ENCODE assay signal across 32 cellular contexts in the genomic region with DNA sequence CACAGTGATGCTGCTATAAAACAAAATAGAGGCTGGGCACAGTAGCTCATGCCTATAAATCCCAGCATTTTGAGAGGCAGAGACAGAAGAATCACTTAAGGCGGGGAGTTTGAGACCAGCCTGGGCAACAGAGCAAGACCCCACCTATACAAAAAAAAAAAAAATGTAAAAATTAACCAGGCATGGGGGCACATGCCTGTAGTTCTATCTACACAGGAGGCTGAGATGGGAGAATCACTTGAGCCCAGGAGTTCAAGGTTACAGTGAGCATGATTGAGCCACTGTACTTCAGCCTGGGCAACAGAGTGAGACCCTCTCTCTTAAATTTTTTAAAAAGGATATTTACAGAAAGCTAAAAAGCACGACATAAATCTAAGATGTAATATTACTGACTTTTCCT.
"Had no signal": no experiment of that assay in that cellular context is flagged by ENCODE, and none has a peak within 500 bp of the region (broad histone marks: within the 10 kb centered on the region; RNA-seq: fewer than 3 reads in every experiment).

No MANE protein-coding gene starts in this region.

- H3K27ac Mint-ChIP-seq: natural killer cell treated with Interleukin-12 subunit alpha and Interleukin-12 subunit beta and Interleukin-15 and Interleukin-18, amount 100 ng/mL, for 72 hours; neural progenitor cell; progenitor cell of endocrine pancreas; stimulated activated memory B cell treated with anti-CD40 and anti-IgM and Interleukin-4, amounts not matched to agents 10 μg/mL and 1 μg/mL and 100 μg/mL, for 72 hours; stimulated activated naive CD8-positive, alpha-beta T cell treated with anti-CD3 and anti-CD28 coated beads, Interleukin-15, amount 100 ng/mL, for 72 hours had no signal

- DNase-seq: naive thymus-derived CD8-positive, alpha-beta T cell; occipital lobe; ovary; posterior cingulate gyrus; psoas muscle; right cardiac atrium; spleen; stimulated activated CD4-positive, alpha-beta T cell treated with anti-CD3 and anti-CD28 coated beads, Interleukin-12 subunit alpha, Interleukin-12 subunit beta, amount 100 ng/mL, for 4 hours; stimulated activated CD4-positive, alpha-beta T cell treated with anti-CD3 and anti-CD28 coated beads, Interleukin-1b, Interleukin-23, amount 100 ng/mL, for 48 hours; stimulated activated CD4-positive, alpha-beta T cell treated with anti-CD3 and anti-CD28 coated beads, Interleukin-4, amount 100 ng/mL, for 1 hour; stimulated activated CD4-positive, alpha-beta T cell treated with anti-CD3 and anti-CD28 coated beads, Interleukin-4, amount 100 ng/mL, for 4 hours; stimulated activated CD8-positive, alpha-beta memory T cell treated with anti-CD3 and anti-CD28 coated beads, Interleukin-4, amount 100 ng/mL, for 48 hours; stimulated activated naive CD4-positive, alpha-beta T cell; stimulated activated naive CD8-positive, alpha-beta T cell treated with anti-CD3 and anti-CD28 coated beads, Interleukin-15, amount 100 ng/mL, for 72 hours; stimulated activated naive CD8-positive, alpha-beta T cell treated with anti-CD3 and anti-CD28 coated beads, Interleukin-15, Interleukin-2, amounts not matched to agents 100 U/mL and 50 U/mL, for 24 hours; substantia nigra; thyroid gland; trophoblast cell; upper lobe of left lung had no signal

- H3K9ac ChIP-seq: neural progenitor cell, parathyroid adenoma had no signal

- FAIRE-seq: urothelium cell line had no signal

- H3K9me3 ChIP-seq: ovary, psoas muscle, spleen, suprapubic skin, thoracic aorta, thyroid gland, tibial nerve, upper lobe of left lung, vagina had no signal

- H3K9me3 Mint-ChIP-seq: naive thymus-derived CD8-positive, alpha-beta T cell; natural killer cell treated with Interleukin-12 subunit alpha and Interleukin-12 subunit beta and Interleukin-15 and Interleukin-18, amount 100 ng/mL, for 72 hours; neural progenitor cell; stimulated activated memory B cell treated with anti-CD40 and anti-IgM and Interleukin-4, amounts not matched to agents 10 μg/mL and 1 μg/mL and 100 μg/mL, for 72 hours; stimulated activated naive CD8-positive, alpha-beta T cell treated with anti-CD3 and anti-CD28 coated beads, Interleukin-15, amount 100 ng/mL, for 72 hours had no signal

- H2AFZ ChIP-seq: neural progenitor cell, parathyroid adenoma had no signal

- H3K36me3 Mint-ChIP-seq: natural killer cell treated with Interleukin-12 subunit alpha and Interleukin-12 subunit beta and Interleukin-15 and Interleukin-18, amount 100 ng/mL, for 72 hours had no signal

- H3K4me3 Mint-ChIP-seq: naive thymus-derived CD8-positive, alpha-beta T cell; natural killer cell treated with Interleukin-12 subunit alpha and Interleukin-12 subunit beta and Interleukin-15 and Interleukin-18, amount 100 ng/mL, for 72 hours; neural progenitor cell; stimulated activated memory B cell treated with anti-CD40 and anti-IgM and Interleukin-4, amounts not matched to agents 10 μg/mL and 1 μg/mL and 100 μg/mL, for 72 hours; stimulated activated naive CD8-positive, alpha-beta T cell treated with anti-CD3 and anti-CD28 coated beads, Interleukin-15, amount 100 ng/mL, for 72 hours had no signal

- ATAC-seq: naive thymus-derived CD8-positive, alpha-beta T cell; natural killer cell treated with Interleukin-12 subunit alpha and Interleukin-12 subunit beta and Interleukin-15 and Interleukin-18, amount 100 ng/mL, for 72 hours; psoas muscle; right cardiac atrium; sciatic nerve; stimulated activated memory B cell treated with anti-CD40 and anti-IgM and Interleukin-4, amounts not matched to agents 10 μg/mL and 1 μg/mL and 100 μg/mL, for 72 hours; stimulated activated naive CD8-positive, alpha-beta T cell treated with anti-CD3 and anti-CD28 coated beads, Interleukin-15, amount 100 ng/mL, for 72 hours; stimulated activated naive CD8-positive, alpha-beta T cell treated with anti-CD3 and anti-CD28 coated beads, Interleukin-15, Interleukin-2, amounts not matched to agents 100 U/mL and 50 U/mL, for 24 hours had no signal

- H3K4me1 ChIP-seq: neural progenitor cell, parathyroid adenoma, psoas muscle, suprapubic skin, thyroid gland, vagina had no signal

- H3K27me3 Mint-ChIP-seq: naive thymus-derived CD8-positive, alpha-beta T cell; natural killer cell treated with Interleukin-12 subunit alpha and Interleukin-12 subunit beta and Interleukin-15 and Interleukin-18, amount 100 ng/mL, for 72 hours; progenitor cell of endocrine pancreas; stimulated activated memory B cell treated with anti-CD40 and anti-IgM and Interleukin-4, amounts not matched to agents 10 μg/mL and 1 μg/mL and 100 μg/mL, for 72 hours; stimulated activated naive CD8-positive, alpha-beta T cell treated with anti-CD3 and anti-CD28 coated beads, Interleukin-15, amount 100 ng/mL, for 72 hours had no signal

- H3K36me3 ChIP-seq: neural progenitor cell, ovary, suprapubic skin, thoracic aorta, thyroid gland, vagina had no signal

- H3K27me3 ChIP-seq: neural progenitor cell, ovary, spleen, suprapubic skin, thyroid gland, tibial nerve, upper lobe of left lung, vagina had no signal

- H3K4me3 ChIP-seq: neural progenitor cell, ovary, psoas muscle, skin epidermis, smooth muscle cell, spleen, suprapubic skin, thoracic aorta, thyroid gland, tibial nerve, upper lobe of left lung, vagina had no signal

- H3K27ac ChIP-seq: neural progenitor cell, ovary, parathyroid adenoma, psoas muscle, skin epidermis, spleen, suprapubic skin, thoracic aorta, thyroid gland, tibial nerve, upper lobe of left lung, vagina had no signal

- H3K4me2 ChIP-seq: neural progenitor cell, smooth muscle cell had no signal
